1 cellular context compared by ENCODE assay signal in genomic region chr14:53953002-53953827, GRCh38.
A peak's percentile ranks its signal among the peaks of the same experiment; 100 is the strongest.
TF ChIP-seq lines count a peak whose summit lies in the region.

No MANE protein-coding gene starts in this region.

TF ChIP-seq in HEK293, 187 proteins besides CTCF, POLR2A, EP300 and RAD21 (continued from another document and continues in another):
- no peak for TF ChIP-seq TSHZ1 (tag by site-specific recombination; IDR thresholded peaks at IDR 0.05; ENCODE audit: borderline replicate concordance)
- TF ChIP-seq ZNF521 (tag by site-specific recombination; IDR thresholded peaks at IDR 0.05), result no peak
- TF ChIP-seq OSR2 (tag by site-specific recombination; IDR thresholded peaks at IDR 0.05), result no peak
- TF ChIP-seq TRIM28 (IDR thresholded peaks at IDR 0.05; ENCODE audit: borderline replicate concordance, low read length), result no peak
- no peak for TF ChIP-seq ZNF155 (tag by site-specific recombination; IDR thresholded peaks at IDR 0.05)
- peak; percentile 93 for TF ChIP-seq PRDM10 (tag by site-specific recombination; IDR thresholded peaks at IDR 0.05)
- no peak for TF ChIP-seq ZEB2 (tag by site-specific recombination; IDR thresholded peaks at IDR 0.05)
- TF ChIP-seq ZNF513 (tag by site-specific recombination; IDR thresholded peaks at IDR 0.05), result no peak
- peak; percentile 85 for TF ChIP-seq ZNF335 (tag by site-specific recombination; conservative IDR thresholded peaks at IDR 0.05)
- TF ChIP-seq ZNF777 (tag by site-specific recombination; IDR thresholded peaks at IDR 0.05; ENCODE audit: borderline replicate concordance), result peak; percentile 64; the same call in 1 of the 2 replicates
- no peak for TF ChIP-seq ZNF175 (tag by site-specific recombination; IDR thresholded peaks at IDR 0.05)
- no peak for TF ChIP-seq REPIN1 (tag by site-specific recombination; IDR thresholded peaks at IDR 0.05; ENCODE audit: low read depth)
- peak; percentile 87 for TF ChIP-seq ZNF600 (tag by site-specific recombination; IDR thresholded peaks at IDR 0.05)
- TF ChIP-seq KLF17 (tag by site-specific recombination; IDR thresholded peaks at IDR 0.05), result no peak
- TF ChIP-seq ZBTB17 (tag by site-specific recombination; IDR thresholded peaks at IDR 0.05), result peak; percentile 69; the same call in 1 of the 2 replicates
- TF ChIP-seq ZNF350 (tag by site-specific recombination; IDR thresholded peaks at IDR 0.05), result no peak
- no peak for TF ChIP-seq ZSCAN16 (tag by site-specific recombination; IDR thresholded peaks at IDR 0.05)
- no peak for TF ChIP-seq ZNF184 (tag by site-specific recombination; IDR thresholded peaks at IDR 0.05)
- TF ChIP-seq KLF8 (tag by site-specific recombination; IDR thresholded peaks at IDR 0.05), result no peak
- TF ChIP-seq ZNF416 (tag by site-specific recombination; IDR thresholded peaks at IDR 0.05), result no peak
- TF ChIP-seq ZFP41 (tag by site-specific recombination; IDR thresholded peaks at IDR 0.05; ENCODE audit: borderline replicate concordance), result no peak
- TF ChIP-seq ZNF449 (tag by site-specific recombination; IDR thresholded peaks at IDR 0.05), result no peak
- TF ChIP-seq ZBTB11 (tag by site-specific recombination; conservative IDR thresholded peaks at IDR 0.05; ENCODE audit: low read depth), result peak; percentile 67
- no peak for TF ChIP-seq ZFHX2 (tag by site-specific recombination; conservative IDR thresholded peaks at IDR 0.05)
- no peak for TF ChIP-seq ZNF121 (tag by site-specific recombination; IDR thresholded peaks at IDR 0.05)
- no peak for TF ChIP-seq ZNF518A (tag by site-specific recombination; conservative IDR thresholded peaks at IDR 0.05; ENCODE audit: low read depth)
- no peak for TF ChIP-seq ZNF645 (tag by site-specific recombination; IDR thresholded peaks at IDR 0.05)
- TF ChIP-seq TCF7L2 (IDR thresholded peaks at IDR 0.05; ENCODE audit: borderline replicate concordance, low read depth, low read length), result no peak
- no peak for TF ChIP-seq ZNF664 (tag by site-specific recombination; IDR thresholded peaks at IDR 0.05)
- TF ChIP-seq PRDM1 (tag by site-specific recombination; IDR thresholded peaks at IDR 0.05), result no peak
- no peak for TF ChIP-seq GFI1B (tag by site-specific recombination; IDR thresholded peaks at IDR 0.05)
- no peak for TF ChIP-seq MYNN (tag by site-specific recombination; IDR thresholded peaks at IDR 0.05; ENCODE audit: borderline replicate concordance)
- TF ChIP-seq KLF16 (tag by site-specific recombination; IDR thresholded peaks at IDR 0.05), result no peak
